In the genomic region with DNA sequence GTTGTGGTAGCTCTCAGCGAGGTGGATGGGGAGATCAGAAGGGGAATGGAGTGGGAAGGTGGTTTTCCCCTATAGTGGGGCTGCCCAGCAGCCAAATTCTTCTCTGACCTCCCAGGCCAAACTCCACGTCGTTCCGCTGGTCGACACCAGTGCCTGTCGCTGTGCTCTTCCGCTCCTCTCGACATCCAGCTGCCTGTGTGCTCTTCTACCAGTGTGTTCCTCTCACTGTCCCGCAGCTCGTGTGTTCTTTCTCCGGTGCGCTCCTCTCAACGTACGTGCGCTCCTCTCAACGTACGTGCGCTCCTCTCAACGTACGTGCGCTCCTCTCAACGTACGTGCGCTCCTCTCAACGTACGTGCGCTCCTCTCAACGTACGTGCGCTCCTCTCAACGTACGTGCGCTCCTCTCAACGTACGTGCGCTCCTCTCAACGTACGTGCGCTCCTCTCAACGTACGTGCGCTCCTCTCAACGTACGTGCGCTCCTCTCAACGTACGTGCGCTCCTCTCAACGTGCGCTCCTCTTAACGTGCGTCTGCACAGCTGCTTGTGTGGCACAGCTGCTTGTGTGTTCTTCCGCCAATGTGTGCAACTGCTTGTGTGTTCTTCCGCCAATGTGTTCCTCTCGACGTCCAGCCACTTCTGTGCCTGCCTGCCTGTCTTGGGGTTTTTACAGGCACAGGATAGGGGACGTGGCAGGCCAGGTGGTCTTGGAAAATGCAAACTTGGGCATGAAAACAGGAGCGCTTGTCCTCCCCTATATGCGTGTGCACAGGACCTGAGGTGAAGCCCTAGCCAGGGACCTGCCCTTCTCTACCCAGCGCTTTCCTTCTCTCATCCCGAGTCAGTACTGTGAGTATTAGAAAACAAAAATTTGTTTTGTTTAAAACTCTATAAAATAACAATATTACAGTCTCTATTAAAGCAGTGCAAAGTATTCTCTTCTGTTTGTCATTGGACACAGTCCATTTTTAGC, we compare ENCODE assay signal across 12 cellular contexts.
DNase-seq lines count a peak whose midpoint lies in the region; ATAC-seq and TF ChIP-seq lines count a peak whose summit lies in the region.
"Had no signal": no experiment of that assay in that cellular context is flagged by ENCODE, and none has a peak within 500 bp of the region (broad histone marks: within the 10 kb centered on the region; RNA-seq: fewer than 3 reads in every experiment).

No MANE protein-coding gene starts in this region.

- no peaks in the 10 kb centered on the region for H3K36me3 Mint-ChIP-seq in activated B cell treated with CpG ODN at 0.5 μM for 24 hours (ENCODE audit: low read depth)

- TF ChIP-seq CTCF in AG09319 (IDR thresholded peaks at IDR 0.05; ENCODE audit: low read depth, low read length) (no peak), activated B cell treated with CpG ODN at 0.5 μM for 24 hours (IDR thresholded peaks at IDR 0.05) (no peak)

- peak overlapping the region; percentile 86 for H3K27ac ChIP-seq in GM23248
- H3K27ac ChIP-seq: right atrium auricular region had no signal

- H3K4me1 ChIP-seq in GM23248 (ENCODE audit: insufficient read depth): 0 out of 2 replicates have a peak, but pooled peaks cover 5% of the 10 kb centered on the region
- H3K4me1 ChIP-seq: right atrium auricular region had no signal

- H3K4me2 ChIP-seq in GM23248 (ENCODE audit: unreplicated experiment): peak overlapping the region; percentile 79

- H3K36me3 ChIP-seq in GM23248 (ENCODE audit: low read depth): no peaks in the 10 kb centered on the region
- H3K36me3 ChIP-seq: right atrium auricular region had no signal

- POLR2A ChIA-PET in activated B cell treated with CpG ODN at 0.5 μM for 24 hours (lab: Charles Lee): no interaction called here

- peak overlapping the region; percentile 83 for H3K4me3 ChIP-seq in GM23248
- H3K4me3 ChIP-seq: right atrium auricular region had no signal

- peak overlapping the region; percentile 82 for H2AFZ ChIP-seq in GM23248

- H3K4me1 Mint-ChIP-seq in activated B cell treated with CpG ODN at 0.5 μM for 24 hours: no peaks in the 10 kb centered on the region

- H3K9me2 ChIP-seq in GM23248 (ENCODE audit: insufficient read depth): no peaks in the 10 kb centered on the region

- ATAC-seq in activated B cell treated with CpG ODN at 0.5 μM for 24 hours (ENCODE audit: low read depth) (no peak), GM18502 (IDR thresholded peaks at IDR 0.05; ENCODE audit: poor library complexity, unreplicated experiment) (no peak), GM21529 (IDR thresholded peaks at IDR 0.05; ENCODE audit: unreplicated experiment) (no peak)

- no peaks in the 10 kb centered on the region for H3K9me3 ChIP-seq in GM23248 (ENCODE audit: low read depth)

- WGBS in GM23248 (ENCODE audit: low coverage in 1 of 2, low lambda C conversion rate in 2 of 2, missing lambda C conversion rate in 2 of 2), 2 experiments: 40 to 44% methylated on average over 29 to 48 of the region's 61 CpGs

- no peaks in the 10 kb centered on the region for H4K20me1 ChIP-seq in GM23248 (ENCODE audit: insufficient read depth)

- H3K9ac ChIP-seq in GM23248: peak overlapping the region; percentile 86

- CTCF ChIA-PET in activated B cell treated with CpG ODN at 0.5 μM for 24 hours (lab: Charles Lee): no interaction called here

- H3K27me3 Mint-ChIP-seq in activated B cell treated with CpG ODN at 0.5 μM for 24 hours: no peaks in the 10 kb centered on the region

- H3K4me3 Mint-ChIP-seq in activated B cell treated with CpG ODN at 0.5 μM for 24 hours: peak overlapping the region; percentile 46

- H3K79me2 ChIP-seq in GM23248 (ENCODE audit: insufficient read depth): peaks cover 56% of the 10 kb centered on the region

- no peaks in the 10 kb centered on the region for H3K27me3 ChIP-seq in GM23248 (replicated peaks; ENCODE audit: insufficient read depth)
- H3K27me3 ChIP-seq: right atrium auricular region had no signal

- H3K27ac Mint-ChIP-seq in activated B cell treated with CpG ODN at 0.5 μM for 24 hours: peak overlapping the region; percentile 53

- H3K9me3 Mint-ChIP-seq in activated B cell treated with CpG ODN at 0.5 μM for 24 hours: peaks cover 6% of the 10 kb centered on the region

- H3F3A ChIP-seq in GM23248 (ENCODE audit: insufficient read depth): peaks cover 9% of the 10 kb centered on the region; the same call in 1 of the 2 replicates

- in situ Hi-C loops in GM23248 (cut with MboI): no loop called here

- intact Hi-C loops in activated B cell treated with CpG ODN at 0.5 μM for 24 hours (cut with micrococcal nuclease): no loop called here

- peak; percentile 5 for DNase-seq in AG09319 (ENCODE audit: extremely low read depth, low read depth)
- DNase-seq in GM23248: peak; percentile 82
- no peak for DNase-seq in activated B cell treated with CpG ODN at 0.5 μM for 24 hours
- peak; percentile 45 for DNase-seq in islet precursor cell
- no peak for DNase-seq in SKM-1 treated with dmso at 0.1 percent for 144 hours (lab: John Stamatoyannopoulos, UW; ENCODE audit: unreplicated experiment)
- DNase-seq in retina: no peak
- DNase-seq: cerebellar nuclear complex, head of caudate nucleus, mesendoderm had no signal

Comparison
In these comparisons a context has a peak if more than half of its experiments do, and no peak if none do; other contexts are left out.
1. DNase-seq: peak in AG09319 (single experiment), GM23248 (single experiment) and islet precursor cell (single experiment); none in activated B cell treated with CpG ODN at 0.5 μM for 24 hours (single experiment), SKM-1 treated with dmso at 0.1 percent for 144 hours (single experiment) and retina (single experiment).